14 cellular contexts compared by ENCODE assay signal in the genomic region with DNA sequence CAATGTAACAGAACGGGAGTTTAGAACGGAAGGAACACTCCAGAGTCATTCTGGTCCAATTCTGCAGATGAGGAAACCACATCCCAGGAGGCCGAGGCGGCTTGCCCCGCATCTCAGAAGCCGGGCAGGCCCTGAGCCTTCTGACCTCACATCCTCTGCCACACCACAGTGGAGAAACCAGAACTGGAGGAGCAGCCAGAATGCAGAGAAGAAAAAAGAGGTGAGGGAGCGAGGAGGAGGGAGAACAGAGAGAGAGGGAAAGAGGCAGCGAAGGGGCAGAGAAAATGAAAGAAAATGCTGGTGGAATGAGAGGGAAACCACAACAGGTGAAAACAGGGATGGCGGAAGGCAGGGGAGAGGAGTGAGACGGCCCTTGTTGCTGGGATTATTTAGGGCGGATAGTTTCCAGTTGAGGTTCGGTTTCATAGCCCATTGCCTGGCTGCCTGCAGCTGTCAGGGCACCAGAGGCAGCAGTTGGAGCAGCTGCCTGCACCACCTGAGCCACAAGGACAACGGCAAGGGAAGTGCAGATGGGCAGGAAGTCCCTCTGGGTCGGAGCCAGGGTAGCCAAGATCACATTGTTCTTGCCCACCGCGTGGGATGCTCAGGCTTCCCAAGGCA. TPM values are rescaled to one million over a fixed set of nuclear protein-coding genes. Genes with fewer than 3 reads are reported as not detected.
A peak's percentile ranks its signal among the peaks of the same experiment; 100 is the strongest.
DNase-seq lines count a peak whose midpoint lies in the region; ATAC-seq and TF ChIP-seq lines count a peak whose summit lies in the region.
"Had no signal": no experiment of that assay in that cellular context is flagged by ENCODE, and none has a peak within 500 bp of the region (broad histone marks: within the 10 kb centered on the region; RNA-seq: fewer than 3 reads in every experiment).

Gene HMHB1, plus strand, starts transcription at position 77 of the 621 bp plus-strand sequence.

- no peaks in the 10 kb centered on the region for H3K27me3 Mint-ChIP-seq in activated B cell treated with CpG ODN at 0.5 μM for 24 hours

- ATAC-seq in heart right ventricle (peak in 5 of 8 donors; percentile 33 to 63 (median 48)), HG03064 (IDR thresholded peaks at IDR 0.05; ENCODE audit: low read depth, unreplicated experiment) (peak; percentile 59), activated B cell treated with CpG ODN at 0.5 μM for 24 hours (ENCODE audit: low read depth) (no peak), body of pancreas (no peak), HG03520 (IDR thresholded peaks at IDR 0.05; ENCODE audit: unreplicated experiment) (no peak)

- H3K27me3 ChIP-seq in heart right ventricle (no peaks in the 10 kb centered on the region), left ventricle myocardium inferior (ENCODE audit: low read depth) (no peaks in the 10 kb centered on the region), WERI-Rb-1 (ENCODE audit: insufficient read depth, low read depth, severe bottlenecking) (no peaks in the 10 kb centered on the region), body of pancreas (no peaks in the 10 kb centered on the region)

- no peak within 1 kb of the TSS for H3K4me3 ChIP-seq in heart right ventricle
- no peak within 1 kb of the TSS for H3K4me3 ChIP-seq in left ventricle myocardium inferior
- no peak within 1 kb of the TSS for H3K4me3 ChIP-seq in WERI-Rb-1 (ENCODE audit: low read depth, low read length)
- no peak within 1 kb of the TSS for H3K4me3 ChIP-seq in body of pancreas

- H3K36me3 Mint-ChIP-seq in activated B cell treated with CpG ODN at 0.5 μM for 24 hours (ENCODE audit: low read depth), result no peaks in the 10 kb centered on the region

- peaks cover 0 to 7% (median 0%) of the 10 kb centered on the region in 9 donors for H3K4me1 ChIP-seq in heart right ventricle
- H3K4me1 ChIP-seq in left ventricle myocardium inferior, result peaks cover 6% of the 10 kb centered on the region
- no peaks in the 10 kb centered on the region for H3K4me1 ChIP-seq in body of pancreas

- no peak within 1 kb of the TSS for H3K27ac Mint-ChIP-seq in activated B cell treated with CpG ODN at 0.5 μM for 24 hours

- intact Hi-C loops in heart right ventricle (cut with DNase I) (no loop called here), left ventricle myocardium inferior (cut with micrococcal nuclease) (no loop called here), activated B cell treated with CpG ODN at 0.5 μM for 24 hours (cut with micrococcal nuclease) (no loop called here), body of pancreas (cut with DNase I) (no loop called here)

- no peak within 1 kb of the TSS for H3K27ac ChIP-seq in heart right ventricle
- H3K27ac ChIP-seq in left ventricle myocardium inferior (replicated peaks), result no peak within 1 kb of the TSS
- H3K27ac ChIP-seq in WERI-Rb-1, result no peak within 1 kb of the TSS
- H3K27ac ChIP-seq in body of pancreas, result no peak within 1 kb of the TSS
- H3K27ac ChIP-seq: KMS-11 had no signal

- CTCF ChIA-PET in activated B cell treated with CpG ODN at 0.5 μM for 24 hours (lab: Charles Lee), result interaction anchor here (1.1 to 1.5 kb wide), 2 partner anchors 10 to 14 kb away, joined by 3 read pairs; no protein-coding TSS in a partner anchor

- DNase-seq in heart right ventricle, result peak in 1 of 2 donors; percentile 12
- no peak for DNase-seq in left ventricle myocardium inferior
- DNase-seq in activated B cell treated with CpG ODN at 0.5 μM for 24 hours, result no peak
- no peak for DNase-seq in NCI-H226
- no peak for DNase-seq in WERI-Rb-1
- DNase-seq in body of pancreas, result no peak
- DNase-seq: C1 segment of cervical spinal cord had no signal

- H3K36me3 ChIP-seq in heart right ventricle (no peaks in the 10 kb centered on the region), left ventricle myocardium inferior (no peaks in the 10 kb centered on the region), WERI-Rb-1 (no peaks in the 10 kb centered on the region), body of pancreas (replicated peaks in 1 of 2; ENCODE audit: insufficient read depth in 1 of 2, low read depth in 2 of 2) (no peaks in the 10 kb centered on the region)

- POLR2A ChIA-PET in activated B cell treated with CpG ODN at 0.5 μM for 24 hours (lab: Charles Lee), result no interaction called here

- H3K9me3 ChIP-seq in heart right ventricle (peaks cover 0 to 6% (median 0%) of the 10 kb centered on the region in 11 donors), left ventricle myocardium inferior (replicated peaks) (no peaks in the 10 kb centered on the region), WERI-Rb-1 (ENCODE audit: severe bottlenecking) (no peaks in the 10 kb centered on the region), body of pancreas (no peaks in the 10 kb centered on the region)

- no peak for TF ChIP-seq CTCF in heart right ventricle (IDR thresholded peaks at IDR 0.05)
- no peak for TF ChIP-seq CTCF in left ventricle myocardium inferior (IDR thresholded peaks at IDR 0.05; ENCODE audit: borderline replicate concordance)
- no peak for TF ChIP-seq CTCF in activated B cell treated with CpG ODN at 0.5 μM for 24 hours (IDR thresholded peaks at IDR 0.05)
- TF ChIP-seq CTCF in WERI-Rb-1 (IDR thresholded peaks at IDR 0.05; ENCODE audit: low read depth, low read length), result no peak
- no peak for TF ChIP-seq CTCF in body of pancreas (IDR thresholded peaks at IDR 0.05)

- peaks cover 2% of the 10 kb centered on the region for H3K9me3 Mint-ChIP-seq in activated B cell treated with CpG ODN at 0.5 μM for 24 hours

- peaks cover 18% of the 10 kb centered on the region for H3K4me1 Mint-ChIP-seq in activated B cell treated with CpG ODN at 0.5 μM for 24 hours

- H3K4me3 Mint-ChIP-seq in activated B cell treated with CpG ODN at 0.5 μM for 24 hours, result peak within 1 kb of the TSS; percentile 76

- no peak for TF ChIP-seq POLR2A in body of pancreas (IDR thresholded peaks at IDR 0.05)

- WGBS in heart right ventricle, 2 donors, result 63 to 65% methylated on average over 16 of the region's 16 CpGs
- WGBS in body of pancreas, 2 donors, result 70 to 74% methylated on average over 16 of the region's 16 CpGs

RNA-seq across cellular contexts. Expression of gene HMHB1, which starts in this region (rescaled TPM):
- total RNA-seq in heart right ventricle (not detected), left ventricle myocardium inferior (not detected), activated B cell treated with CpG ODN at 0.5 μM for 24 hours (1.2 TPM in 1 of 2 replicates, not detected in the other), body of pancreas (not detected)
- not detected for polyA plus RNA-seq in heart right ventricle
- total RNA-seq: liver, skeletal muscle tissue had no signal
- polyA plus RNA-seq: adipose tissue, esophagus, liver had no signal

Comparison
In these comparisons a context has a peak if more than half of its experiments do, and no peak if none do; other contexts are left out.
1. Peak in ATAC-seq in heart right ventricle; RNA of the gene not detected or under 1 TPM.